ENCODE assay signal across 9 cellular contexts in the genomic region with DNA sequence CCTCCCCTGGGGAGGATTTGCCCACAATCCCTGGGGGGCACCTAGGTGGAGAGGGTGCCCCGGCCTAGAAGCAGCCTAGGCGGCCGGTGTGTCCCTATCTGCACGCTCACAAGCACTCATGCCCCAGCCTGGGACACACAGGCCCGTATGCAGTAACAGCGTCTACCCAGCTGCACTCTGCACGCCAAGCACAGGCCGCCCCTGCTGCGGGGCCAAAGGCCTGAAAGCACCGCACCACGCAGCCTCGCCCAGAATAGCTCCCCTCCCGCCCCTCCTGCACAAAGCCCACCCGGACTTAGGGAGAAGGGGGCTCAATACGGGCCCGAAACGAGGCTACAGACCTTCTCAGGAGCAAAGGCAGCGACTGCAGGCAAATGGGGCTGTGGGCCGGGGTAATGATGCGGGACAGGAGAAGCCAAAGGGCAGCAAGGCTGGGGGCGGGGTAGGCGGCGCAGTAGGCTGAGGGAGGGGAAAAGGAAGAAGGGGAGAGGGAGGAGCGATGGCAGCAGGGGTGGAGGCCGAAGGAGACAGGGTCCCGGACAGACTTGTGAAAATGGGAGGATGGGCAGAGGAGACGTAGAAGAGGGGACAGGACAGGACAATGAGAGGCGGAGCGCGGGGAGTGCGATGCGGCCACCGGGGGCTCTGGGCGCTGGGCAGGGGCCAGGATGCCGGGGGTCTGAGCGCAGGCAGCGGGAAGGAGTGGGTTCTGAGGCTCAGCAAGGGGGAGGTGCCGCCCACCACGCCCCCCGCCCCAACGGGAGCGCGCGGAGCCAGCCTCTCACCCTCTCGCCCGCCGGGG. TPM values are rescaled to one million over a fixed set of nuclear protein-coding genes. Genes with fewer than 3 reads are reported as not detected.
DNase-seq lines count a peak whose midpoint lies in the region; ATAC-seq and TF ChIP-seq lines count a peak whose summit lies in the region.
"Had no signal": no experiment of that assay in that cellular context is flagged by ENCODE, and none has a peak within 500 bp of the region (broad histone marks: within the 10 kb centered on the region; RNA-seq: fewer than 3 reads in every experiment).

No MANE protein-coding gene starts in this region.

- H3K9me3 ChIP-seq in left ventricle myocardium inferior (replicated peaks) = no peaks in the 10 kb centered on the region

- DNase-seq in DMS79 (lab: John Stamatoyannopoulos, UW) (peak; percentile 18), left ventricle myocardium inferior (peak; percentile 19), progenitor cell of endocrine pancreas (ENCODE audit: low spot score, unreplicated experiment) (peak; percentile 63), UCSD-AML1 (lab: John Stamatoyannopoulos, UW; ENCODE audit: unreplicated experiment) (no peak), DMS153 treated with DMSO at 0.1 percent for 48 hours (lab: John Stamatoyannopoulos, UW; ENCODE audit: unreplicated experiment) (no peak), NCI-H524 (lab: John Stamatoyannopoulos, UW) (no peak)
- no peak for DNase-seq in activated T-cell treated with anti-CD3 and anti-CD28 coated beads, Interleukin-2, amount 50 U/mL, for 72 hours

- H3K27ac Mint-ChIP-seq in activated T-cell treated with anti-CD3 and anti-CD28 coated beads, Interleukin-2, amount 50 U/mL, for 72 hours = no peak overlapping the region
- peak overlapping the region; percentile 89 for H3K27ac Mint-ChIP-seq in progenitor cell of endocrine pancreas

- H3K4me1 Mint-ChIP-seq in activated T-cell treated with anti-CD3 and anti-CD28 coated beads, Interleukin-2, amount 50 U/mL, for 72 hours (ENCODE audit: low read depth) = peaks cover 6% of the 10 kb centered on the region
- H3K4me1 Mint-ChIP-seq in progenitor cell of endocrine pancreas (ENCODE audit: low read depth) = peaks cover 7% of the 10 kb centered on the region

- no peaks in the 10 kb centered on the region for H3K27me3 Mint-ChIP-seq in activated T-cell treated with anti-CD3 and anti-CD28 coated beads, Interleukin-2, amount 50 U/mL, for 72 hours (ENCODE audit: low read depth)
- H3K27me3 Mint-ChIP-seq in progenitor cell of endocrine pancreas = peaks cover 7% of the 10 kb centered on the region

- TF ChIP-seq CTCF in left ventricle myocardium inferior (IDR thresholded peaks at IDR 0.05; ENCODE audit: borderline replicate concordance) = no peak
- TF ChIP-seq CTCF in progenitor cell of endocrine pancreas (IDR thresholded peaks at IDR 0.05; ENCODE audit: unreplicated experiment) = no peak

- H3K36me3 ChIP-seq in left ventricle myocardium inferior = no peaks in the 10 kb centered on the region

- no peaks in the 10 kb centered on the region for H3K36me3 Mint-ChIP-seq in activated T-cell treated with anti-CD3 and anti-CD28 coated beads, Interleukin-2, amount 50 U/mL, for 72 hours (ENCODE audit: insufficient read depth in 2 of 2)
- H3K36me3 Mint-ChIP-seq in progenitor cell of endocrine pancreas (ENCODE audit: insufficient read depth) = no peaks in the 10 kb centered on the region

- H3K9me3 Mint-ChIP-seq in activated T-cell treated with anti-CD3 and anti-CD28 coated beads, Interleukin-2, amount 50 U/mL, for 72 hours = no peaks in the 10 kb centered on the region
- no peaks in the 10 kb centered on the region for H3K9me3 Mint-ChIP-seq in progenitor cell of endocrine pancreas (ENCODE audit: low read depth)

- H3K4me3 ChIP-seq in left ventricle myocardium inferior = peak overlapping the region; percentile 59

- no peak overlapping the region for H3K27ac ChIP-seq in left ventricle myocardium inferior (replicated peaks)
- H3K27ac ChIP-seq: epithelial cell of prostate had no signal

- intact Hi-C loops in left ventricle myocardium inferior (cut with micrococcal nuclease) = no loop called here

- H3K4me3 Mint-ChIP-seq in activated T-cell treated with anti-CD3 and anti-CD28 coated beads, Interleukin-2, amount 50 U/mL, for 72 hours = peak overlapping the region; percentile 57 to 68
- no peak overlapping the region for H3K4me3 Mint-ChIP-seq in progenitor cell of endocrine pancreas (ENCODE audit: low read depth)

- peaks cover 100% of the 10 kb centered on the region for H3K27me3 ChIP-seq in left ventricle myocardium inferior (ENCODE audit: low read depth)

- peaks cover 16% of the 10 kb centered on the region for H3K4me1 ChIP-seq in left ventricle myocardium inferior

- ATAC-seq in activated T-cell treated with anti-CD3 and anti-CD28 coated beads, Interleukin-2, amount 50 U/mL, for 72 hours (replicated peaks in 1 of 2) = peak; percentile 7
- no peak for ATAC-seq in GM19328 (IDR thresholded peaks at IDR 0.05; ENCODE audit: unreplicated experiment)

RNA-seq across cellular contexts. Expression of a gene that starts 0.5 kb away (rescaled TPM):
- not detected for total RNA-seq in activated T-cell treated with anti-CD3 and anti-CD28 coated beads, Interleukin-2, amount 50 U/mL, for 72 hours
- total RNA-seq in left ventricle myocardium inferior (not detected), progenitor cell of endocrine pancreas (14.0 and 19.8 TPM in 2 replicates)

RNA-seq across cellular contexts. Expression of a gene that starts 23.0 kb away (rescaled TPM):
- 1 to 10 TPM in 1 of 2 donors, not detected in 1; 1.6 TPM for total RNA-seq in activated T-cell treated with anti-CD3 and anti-CD28 coated beads, Interleukin-2, amount 50 U/mL, for 72 hours
- total RNA-seq in left ventricle myocardium inferior = 1.9 TPM
- 1.8 and 2.8 TPM in 2 replicates for total RNA-seq in progenitor cell of endocrine pancreas

Comparison
In these comparisons a context has a peak if more than half of its experiments do, and no peak if none do; other contexts are left out.
1. DNase-seq: peak in DMS79 (single experiment), left ventricle myocardium inferior (single experiment) and progenitor cell of endocrine pancreas (single experiment); none in activated T-cell treated with anti-CD3 and anti-CD28 coated beads, Interleukin-2, amount 50 U/mL, for 72 hours (0 of 2), UCSD-AML1 (single experiment), DMS153 treated with DMSO at 0.1 percent for 48 hours (single experiment) and NCI-H524 (0 of 2).
2. RNA of a gene that starts 0.5 kb away (total RNA-seq): 14.0 to 19.8 TPM in progenitor cell of endocrine pancreas; not detected in activated T-cell treated with anti-CD3 and anti-CD28 coated beads, Interleukin-2, amount 50 U/mL, for 72 hours and not detected in left ventricle myocardium inferior (single experiment); every median in the first group is over 10 times any median in the second.